ENCODE assay signal across 16 cellular contexts in genomic region chr13:41678320-41678719, GRCh38.
DNase-seq lines count a peak whose midpoint lies in the region; ATAC-seq, FAIRE-seq and TF ChIP-seq lines count a peak whose summit lies in the region.
"Had no signal": no experiment of that assay in that cellular context is flagged by ENCODE, and none has a peak within 500 bp of the region (broad histone marks: within the 10 kb centered on the region; RNA-seq: fewer than 3 reads in every experiment).

No MANE protein-coding gene starts in this region.

- peaks cover 4% of the 10 kb centered on the region for H3K36me3 Mint-ChIP-seq in chondrocyte (ENCODE audit: low read depth)

- in situ Hi-C loops in mammary epithelial cell (cut with MboI; ENCODE audit: low sequenced_read_pairs in 2 of 2), result no loop called here

- no peak overlapping the region for H2AFZ ChIP-seq in mammary epithelial cell (ENCODE audit: low read depth, low read length)

- FAIRE-seq in islet of Langerhans (lab: Jason Lieb, UNC), result peak; percentile 21
- FAIRE-seq in frontal cortex (lab: Jason Lieb, UNC), result no peak
- FAIRE-seq: A549 had no signal

- POLR2A ChIA-PET in RWPE1 (lab: Yijun Ruan, JAX; ENCODE audit: low non-redundant PET), result no interaction called here

- H3K27ac ChIP-seq in cardiac muscle cell (peak overlapping the region; percentile 64), mammary epithelial cell (ENCODE audit: insufficient read depth, low read depth, low read length) (no peak overlapping the region), RWPE1 (no peak overlapping the region)
- H3K27ac ChIP-seq: A549, lower lobe of right lung had no signal

- 96% methylated on average over 3 of the region's 3 CpGs for WGBS in mammary epithelial cell (ENCODE audit: low coverage, missing lambda C conversion rate)

- H3K27me3 ChIP-seq in cardiac muscle cell, result no peaks in the 10 kb centered on the region
- H3K27me3 ChIP-seq in mammary epithelial cell (ENCODE audit: insufficient read depth, low read length), result no peaks in the 10 kb centered on the region

- H3K4me1 Mint-ChIP-seq in chondrocyte (ENCODE audit: low read depth), result peaks cover 12% of the 10 kb centered on the region
- H3K4me1 Mint-ChIP-seq: activated CD8-positive, alpha-beta memory T cell treated with anti-CD3 and anti-CD28 coated beads, Interleukin-2, amount 10 ng/mL, durations not matched to agents 7 days and 5 days; naive B cell had no signal

- no peaks in the 10 kb centered on the region for H3K27me3 Mint-ChIP-seq in chondrocyte (ENCODE audit: low read depth)
- H3K27me3 Mint-ChIP-seq: activated CD8-positive, alpha-beta memory T cell treated with anti-CD3 and anti-CD28 coated beads, Interleukin-2, amount 10 ng/mL, durations not matched to agents 7 days and 5 days had no signal

- H3K79me2 ChIP-seq in mammary epithelial cell (ENCODE audit: insufficient read depth, low read length), result no peaks in the 10 kb centered on the region

- H3K4me2 ChIP-seq in mammary epithelial cell (ENCODE audit: insufficient read depth, low read depth, low read length), result no peak overlapping the region
- H3K4me2 ChIP-seq: A549 had no signal

- H3K4me3 ChIP-seq in cardiac muscle cell (no peak overlapping the region), mammary epithelial cell (replicated peaks in 1 of 3; ENCODE audit: insufficient read depth in 1 of 3, low read depth in 2 of 3, low read length in 3 of 3) (no peak overlapping the region)
- H3K4me3 ChIP-seq: A549, lower lobe of right lung had no signal

- no TSS peak for BruUV-seq in mammary epithelial cell (replicated peaks; lab: Mats Ljungman, UMichigan)

- no peak for TF ChIP-seq CTCF in cardiac muscle cell (IDR thresholded peaks at IDR 0.05; ENCODE audit: low read depth, low read length)
- no peak for TF ChIP-seq CTCF in chondrocyte (IDR thresholded peaks at IDR 0.05)
- TF ChIP-seq CTCF in mammary epithelial cell (conservative IDR thresholded peaks at IDR 0.05 in 1 of 2, IDR thresholded peaks at IDR 0.05 in 1 of 2; ENCODE audit: extremely low read depth in 1 of 2, insufficient read depth in 1 of 2, low read depth in 1 of 2, low read length in 2 of 2), result no peak
- no peak for TF ChIP-seq CTCF in RWPE1 (conservative IDR thresholded peaks at IDR 0.05; ENCODE audit: low read depth)

- H3K4me1 ChIP-seq in cardiac muscle cell (ENCODE audit: low read depth) (peaks cover 14% of the 10 kb centered on the region), mammary epithelial cell (ENCODE audit: insufficient read depth, low read length) (peaks cover 4% of the 10 kb centered on the region)
- H3K4me1 ChIP-seq: A549 had no signal

- CTCF ChIA-PET in mammary epithelial cell (lab: Charles Lee; ENCODE audit: low non-redundant PET), result interaction anchor here (0.6 kb wide), 1 partner anchor 91 kb away, joined by 4 read pairs; no protein-coding TSS in a partner anchor
- CTCF ChIA-PET in RWPE1 (lab: Yijun Ruan, JAX), result interaction anchor here (0.6 to 2.1 kb wide), 2 partner anchors 10 to 181 kb away, joined by 3 to 7 read pairs; no protein-coding TSS in a partner anchor

- H3K4me3 Mint-ChIP-seq in chondrocyte (ENCODE audit: unreplicated experiment), result no peak overlapping the region
- H3K4me3 Mint-ChIP-seq: activated CD8-positive, alpha-beta memory T cell treated with anti-CD3 and anti-CD28 coated beads, Interleukin-2, amount 10 ng/mL, durations not matched to agents 7 days and 5 days; naive B cell had no signal

- H3K27ac Mint-ChIP-seq in chondrocyte (ENCODE audit: unreplicated experiment), result peak overlapping the region; percentile 30
- H3K27ac Mint-ChIP-seq: activated CD8-positive, alpha-beta memory T cell treated with anti-CD3 and anti-CD28 coated beads, Interleukin-2, amount 10 ng/mL, durations not matched to agents 7 days and 5 days; activated T-helper 2 cell treated with anti-CD3 and anti-CD28 coated beads, Interferon-gamma antibody, Interleukin-2, Interleukin-4, amounts not matched to agents 10 μg/mL and 5 μg/mL and 100 μg/mL, durations not matched to agents 14 hours and 24 hours and 36 hours had no signal

- DNase-seq in cardiac muscle cell (ENCODE audit: low read depth in 1 of 2, low spot score in 1 of 2), result peak; percentile 29 to 38
- no peak for DNase-seq in Right ventricle myocardium inferior (ENCODE audit: missing footprints)
- no peak for DNase-seq in chondrocyte (ENCODE audit: low spot score)
- no peak for DNase-seq in mammary epithelial cell
- no peak for DNase-seq in RWPE1 (ENCODE audit: low spot score)
- no peak for DNase-seq in frontal cortex (ENCODE audit: low spot score in 2 of 2)
- DNase-seq: activated CD8-positive, alpha-beta memory T cell treated with anti-CD3 and anti-CD28 coated beads, Interleukin-2, amount 10 ng/mL, durations not matched to agents 7 days and 5 days; DMS153; Karpas-422; lower lobe of right lung; naive B cell; posterior cingulate gyrus had no signal

- H3K9me3 Mint-ChIP-seq in chondrocyte (ENCODE audit: low read depth), result no peaks in the 10 kb centered on the region
- H3K9me3 Mint-ChIP-seq: activated T-helper 2 cell treated with anti-CD3 and anti-CD28 coated beads, Interferon-gamma antibody, Interleukin-2, Interleukin-4, amounts not matched to agents 10 μg/mL and 5 μg/mL and 100 μg/mL, durations not matched to agents 14 hours and 24 hours and 36 hours; naive B cell had no signal

- H3K36me3 ChIP-seq in cardiac muscle cell (peaks cover 8% of the 10 kb centered on the region), mammary epithelial cell (ENCODE audit: insufficient read depth, low read length) (peaks cover 2% of the 10 kb centered on the region)
- H3K36me3 ChIP-seq: lower lobe of right lung had no signal

- dilution Hi-C loops in mammary epithelial cell (cut with HindIII; ENCODE audit: low sequenced_read_pairs), result no loop called here

- ATAC-seq in Right ventricle myocardium inferior, result no peak
- no peak for ATAC-seq in HG02970 (IDR thresholded peaks at IDR 0.05; ENCODE audit: low FRiP score, unreplicated experiment)
- ATAC-seq: A549; activated CD8-positive, alpha-beta memory T cell treated with anti-CD3 and anti-CD28 coated beads, Interleukin-2, amount 10 ng/mL, durations not matched to agents 7 days and 5 days had no signal

- intact Hi-C loops in Right ventricle myocardium inferior (cut with DNase I), result no loop called here
- intact Hi-C loops in mammary epithelial cell (cut with micrococcal nuclease), result no loop called here

- H3K9ac ChIP-seq in mammary epithelial cell (ENCODE audit: insufficient read depth, low read length), result no peak overlapping the region

- H3K9me3 ChIP-seq in cardiac muscle cell (ENCODE audit: low read depth), result no peaks in the 10 kb centered on the region
- no peaks in the 10 kb centered on the region for H3K9me3 ChIP-seq in mammary epithelial cell (replicated peaks; ENCODE audit: insufficient read depth, low read length)
- H3K9me3 ChIP-seq: A549, lower lobe of right lung had no signal

- no peaks in the 10 kb centered on the region for H4K20me1 ChIP-seq in mammary epithelial cell (ENCODE audit: insufficient read depth, low read length)

Comparison
In these comparisons a context has a peak if more than half of its experiments do, and no peak if none do; other contexts are left out.
1. DNase-seq: peak in cardiac muscle cell (2 of 2); none in Right ventricle myocardium inferior (single experiment), chondrocyte (single experiment), mammary epithelial cell (single experiment), RWPE1 (single experiment) and frontal cortex (0 of 2).